Comparison of ENCODE assay signal across 27 cellular contexts in genomic region chr18:53883771-53884170, GRCh38.
"Had no signal": no experiment of that assay in that cellular context is flagged by ENCODE, and none has a peak within 500 bp of the region (broad histone marks: within the 10 kb centered on the region; RNA-seq: fewer than 3 reads in every experiment).

No MANE protein-coding gene starts in this region.

- DNase-seq: heart right ventricle; islet precursor cell; left colon; left lung; mesendoderm; naive B cell; natural killer cell; nephron progenitor cell; occipital lobe; psoas muscle; right lobe of liver; stimulated activated CD4-positive, alpha-beta T cell treated with anti-CD3 and anti-CD28 coated beads, Interleukin-12 subunit alpha, Interleukin-12 subunit beta, amount 100 ng/mL, for 4 hours; stimulated activated CD4-positive, alpha-beta T cell treated with anti-CD3 and anti-CD28 coated beads, Interleukin-4, amount 100 ng/mL, for 24 hours; stimulated activated naive CD4-positive, alpha-beta T cell; tibial artery; trophoblast cell; upper lobe of right lung had no signal

- H3K9me3 ChIP-seq: heart right ventricle, left lung, neutrophil, psoas muscle, right atrium auricular region, right lobe of liver, thoracic aorta, upper lobe of right lung had no signal

- H3K4me1 ChIP-seq: heart right ventricle, left lung, neural progenitor cell, parathyroid adenoma, psoas muscle, right atrium auricular region, right lobe of liver, suprapubic skin, tibial artery, upper lobe of right lung had no signal

- H3K27me3 ChIP-seq: heart right ventricle, hepatocyte, left lung, neural progenitor cell, neutrophil, right atrium auricular region, right lobe of liver, suprapubic skin, tibial artery, upper lobe of right lung had no signal

- H3K27ac ChIP-seq: heart right ventricle, hepatocyte, left lung, neural progenitor cell, neutrophil, parathyroid adenoma, psoas muscle, right atrium auricular region, right lobe of liver, skin epidermis, suprapubic skin, thoracic aorta, tibial artery, upper lobe of right lung had no signal

- H3K4me3 ChIP-seq: heart right ventricle, hepatocyte, left lung, lung, neural progenitor cell, psoas muscle, right atrium auricular region, right lobe of liver, skin epidermis, suprapubic skin, thoracic aorta, tibial artery, upper lobe of right lung had no signal

- H3K36me3 ChIP-seq: heart right ventricle, left lung, neural progenitor cell, neutrophil, right atrium auricular region, right lobe of liver, suprapubic skin, thoracic aorta, tibial artery, upper lobe of right lung had no signal

- ATAC-seq: heart right ventricle; left colon; left lung; natural killer cell; psoas muscle; right lobe of liver; stimulated activated effector memory CD8-positive, alpha-beta T cell treated with anti-CD3 and anti-CD28 coated beads, Interleukin-12 subunit alpha, Interleukin-12 subunit beta, amount 100 ng/mL, for 72 hours; upper lobe of right lung had no signal
